19 cellular contexts compared by ENCODE assay signal in the genomic region with DNA sequence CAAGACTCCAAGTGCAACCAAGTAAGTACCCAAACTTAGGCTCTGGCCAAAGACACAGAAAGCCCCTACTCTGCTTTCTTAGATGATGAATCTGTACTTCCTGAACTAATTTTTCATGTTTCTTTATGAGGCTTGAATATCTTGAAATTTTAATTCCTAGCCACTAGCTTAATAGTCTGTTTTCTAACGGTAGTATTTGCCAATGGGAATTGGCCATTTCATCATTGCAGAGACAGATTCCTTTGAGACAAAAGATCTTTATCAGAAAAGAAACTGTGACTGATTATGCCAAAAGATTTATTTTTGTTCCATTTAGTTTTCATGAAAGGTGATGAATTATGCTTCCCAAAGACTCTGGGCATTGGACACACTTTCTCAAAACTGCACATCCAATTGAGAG. TPM values are rescaled to one million over a fixed set of nuclear protein-coding genes. Genes with fewer than 3 reads are reported as not detected.
DNase-seq lines count a peak whose midpoint lies in the region; ATAC-seq and TF ChIP-seq lines count a peak whose summit lies in the region.
"Had no signal": no experiment of that assay in that cellular context is flagged by ENCODE, and none has a peak within 500 bp of the region (broad histone marks: within the 10 kb centered on the region; RNA-seq: fewer than 3 reads in every experiment).

No MANE protein-coding gene starts in this region.

- H3K27me3 ChIP-seq in CD8-positive, alpha-beta T cell (ENCODE audit: insufficient read depth, low read length) = no peaks in the 10 kb centered on the region
- H3K27me3 ChIP-seq in naive thymus-derived CD4-positive, alpha-beta T cell (ENCODE audit: control insufficient read depth in 2 of 2, insufficient read depth in 2 of 2, low read length in 2 of 2) = no peaks in the 10 kb centered on the region
- H3K27me3 ChIP-seq in WERI-Rb-1 (ENCODE audit: insufficient read depth, low read depth, severe bottlenecking) = no peaks in the 10 kb centered on the region
- H3K27me3 ChIP-seq: SJSA1, testis had no signal

- H3K27ac Mint-ChIP-seq in activated CD8-positive, alpha-beta memory T cell treated with anti-CD3 and anti-CD28 coated beads, Interleukin-2, amount 10 ng/mL, durations not matched to agents 7 days and 5 days = peak overlapping the region; percentile 99
- peak overlapping the region; percentile 93 for H3K27ac Mint-ChIP-seq in CD8-positive, alpha-beta T cell
- H3K27ac Mint-ChIP-seq in activated T-helper 17 cell treated with anti-CD3 and anti-CD28 coated beads, Interleukin-2, amount 50 U/mL, for 72 hours = peak overlapping the region; percentile 99
- H3K27ac Mint-ChIP-seq in naive thymus-derived CD4-positive, alpha-beta T cell = peak overlapping the region; percentile 92 to 99 (median 94)

- H3K79me2 ChIP-seq in OCI-LY7 (ENCODE audit: insufficient read depth, low read depth, low read length) = peaks cover 2% of the 10 kb centered on the region; the same call in 1 of the 2 replicates

- peak overlapping the region; percentile 50 for H3K27ac ChIP-seq in CD8-positive, alpha-beta T cell (ENCODE audit: low read depth, low read length)
- H3K27ac ChIP-seq in naive thymus-derived CD4-positive, alpha-beta T cell (ENCODE audit: low read depth, low read length) = peak overlapping the region; percentile 90
- H3K27ac ChIP-seq in WERI-Rb-1 (no peak overlapping the region), OCI-LY7 (ENCODE audit: low read depth, low read length, poor library complexity, severe bottlenecking) (no peak overlapping the region)
- H3K27ac ChIP-seq: SJSA1, testis had no signal

- no peak overlapping the region for H3K4me2 ChIP-seq in OCI-LY7 (ENCODE audit: low read length)

- no peak for DNase-seq in activated CD8-positive, alpha-beta memory T cell treated with anti-CD3 and anti-CD28 coated beads, Interleukin-2, amount 10 ng/mL, durations not matched to agents 7 days and 5 days
- no peak for DNase-seq in activated CD8-positive, alpha-beta memory T cell treated with anti-CD3 and anti-CD28 coated beads, Interleukin-2, amount 50 U/mL, for 4 hours
- no peak for DNase-seq in CD8-positive, alpha-beta T cell
- DNase-seq in naive thymus-derived CD4-positive, alpha-beta T cell = no peak
- no peak for DNase-seq in WERI-Rb-1
- no peak for DNase-seq in HCEC 1CT
- no peak for DNase-seq in OCI-LY7 (ENCODE audit: low spot score)
- DNase-seq: activated effector memory CD4-positive, alpha-beta T cell treated with Interleukin-2 at 50 U/mL for 16 hours; DND-41; head of caudate nucleus; left ventricle myocardium superior; mucosa of descending colon; NCI-H1694; NCI-H748 treated with DMSO at 0.1 percent for 48 hours; PC-3; testis had no signal

- intact Hi-C loops in CD8-positive, alpha-beta T cell (cut with DNase I, micrococcal nuclease) = loop anchor here (1.0 to 5.0 kb wide), 4 partner anchors 9 to 818 kb away; no protein-coding TSS in a partner anchor
- intact Hi-C loops in naive thymus-derived CD4-positive, alpha-beta T cell (cut with micrococcal nuclease) = no loop called here
- intact Hi-C loops in OCI-LY7 (cut with micrococcal nuclease; ENCODE audit: unreplicated experiment) = no loop called here

- CTCF ChIA-PET in activated CD8-positive, alpha-beta memory T cell treated with anti-CD3 and anti-CD28 coated beads, Interleukin-2, amount 10 ng/mL, durations not matched to agents 7 days and 5 days (lab: Charles Lee) = interaction anchor here (1.3 to 6.8 kb wide), 7 partner anchors 8 to 49 kb away, joined by 3 to 48 read pairs (median 17); partner anchors contain the start of gene DAD1
- CTCF ChIA-PET in CD8-positive, alpha-beta T cell (lab: Charles Lee) = interaction anchor here (1.0 to 7.4 kb wide), 10 partner anchors 9 to 562 kb away, joined by 3 to 67 read pairs (median 9); no protein-coding TSS in a partner anchor
- CTCF ChIA-PET in naive thymus-derived CD4-positive, alpha-beta T cell (lab: Charles Lee) = interaction anchor here (1.0 to 3.9 kb wide), 3 partner anchors 8 to 15 kb away, joined by 3 to 26 read pairs (median 15); no protein-coding TSS in a partner anchor
- CTCF ChIA-PET in OCI-LY7 (lab: Charles Lee; ENCODE audit: unreplicated experiment) = no interaction called here

- H3K27me3 Mint-ChIP-seq in activated CD8-positive, alpha-beta memory T cell treated with anti-CD3 and anti-CD28 coated beads, Interleukin-2, amount 10 ng/mL, durations not matched to agents 7 days and 5 days = no peaks in the 10 kb centered on the region
- no peaks in the 10 kb centered on the region for H3K27me3 Mint-ChIP-seq in CD8-positive, alpha-beta T cell (ENCODE audit: low read depth)
- no peaks in the 10 kb centered on the region for H3K27me3 Mint-ChIP-seq in activated T-helper 17 cell treated with anti-CD3 and anti-CD28 coated beads, Interleukin-2, amount 50 U/mL, for 72 hours
- H3K27me3 Mint-ChIP-seq in naive thymus-derived CD4-positive, alpha-beta T cell = no peaks in the 10 kb centered on the region
- H3K27me3 Mint-ChIP-seq: IgD-negative memory B cell had no signal

- H3K9me2 ChIP-seq in OCI-LY7 (ENCODE audit: insufficient read depth, low read length) = no peaks in the 10 kb centered on the region

- H3K4me1 Mint-ChIP-seq in activated CD8-positive, alpha-beta memory T cell treated with anti-CD3 and anti-CD28 coated beads, Interleukin-2, amount 10 ng/mL, durations not matched to agents 7 days and 5 days = peaks cover 95% of the 10 kb centered on the region
- peaks cover 96% of the 10 kb centered on the region for H3K4me1 Mint-ChIP-seq in CD8-positive, alpha-beta T cell (ENCODE audit: low read depth)
- peaks cover 81% of the 10 kb centered on the region for H3K4me1 Mint-ChIP-seq in activated T-helper 17 cell treated with anti-CD3 and anti-CD28 coated beads, Interleukin-2, amount 50 U/mL, for 72 hours
- H3K4me1 Mint-ChIP-seq in naive thymus-derived CD4-positive, alpha-beta T cell = peaks cover 59 to 100% (median 95%) of the 10 kb centered on the region in 7 donors

- no peaks in the 10 kb centered on the region for H4K20me1 ChIP-seq in OCI-LY7 (ENCODE audit: insufficient read depth, low read length)

- H3K36me3 Mint-ChIP-seq in activated CD8-positive, alpha-beta memory T cell treated with anti-CD3 and anti-CD28 coated beads, Interleukin-2, amount 10 ng/mL, durations not matched to agents 7 days and 5 days = peaks cover 95% of the 10 kb centered on the region
- H3K36me3 Mint-ChIP-seq in CD8-positive, alpha-beta T cell = peaks cover 94% of the 10 kb centered on the region
- peaks cover 100% of the 10 kb centered on the region for H3K36me3 Mint-ChIP-seq in activated T-helper 17 cell treated with anti-CD3 and anti-CD28 coated beads, Interleukin-2, amount 50 U/mL, for 72 hours (ENCODE audit: low read depth)
- H3K36me3 Mint-ChIP-seq in naive thymus-derived CD4-positive, alpha-beta T cell = peaks cover 29 to 90% (median 84%) of the 10 kb centered on the region in 5 donors

- H3K4me3 ChIP-seq in CD8-positive, alpha-beta T cell (ENCODE audit: low read depth, low read length) = peak overlapping the region; percentile 38
- H3K4me3 ChIP-seq in naive thymus-derived CD4-positive, alpha-beta T cell (ENCODE audit: low read length) = peak overlapping the region; percentile 46
- H3K4me3 ChIP-seq in WERI-Rb-1 (ENCODE audit: low read depth, low read length) (no peak overlapping the region), OCI-LY7 (ENCODE audit: low read depth, low read length, poor library complexity, severe bottlenecking) (no peak overlapping the region)
- H3K4me3 ChIP-seq: mucosa of descending colon, SJSA1, testis had no signal

- no peaks in the 10 kb centered on the region for H3K9me3 ChIP-seq in CD8-positive, alpha-beta T cell (ENCODE audit: low read length)
- H3K9me3 ChIP-seq in naive thymus-derived CD4-positive, alpha-beta T cell (ENCODE audit: control insufficient read depth in 2 of 3, low read length in 3 of 3) = no peaks in the 10 kb centered on the region
- H3K9me3 ChIP-seq in WERI-Rb-1 (ENCODE audit: severe bottlenecking) = no peaks in the 10 kb centered on the region
- no peaks in the 10 kb centered on the region for H3K9me3 ChIP-seq in OCI-LY7 (ENCODE audit: low read length)
- H3K9me3 ChIP-seq: mucosa of descending colon, SJSA1, testis had no signal

- ATAC-seq in activated CD8-positive, alpha-beta memory T cell treated with anti-CD3 and anti-CD28 coated beads, Interleukin-2, amount 10 ng/mL, durations not matched to agents 7 days and 5 days = no peak
- ATAC-seq in CD8-positive, alpha-beta T cell = no peak
- no peak for ATAC-seq in activated T-helper 17 cell treated with anti-CD3 and anti-CD28 coated beads, Interleukin-2, amount 50 U/mL, for 72 hours (replicated peaks)
- ATAC-seq in naive thymus-derived CD4-positive, alpha-beta T cell = no peak
- ATAC-seq: left ventricle myocardium superior, mucosa of descending colon, PC-3 had no signal

- no TSS peak for BruUV-seq in OCI-LY7 (replicated peaks; lab: Mats Ljungman, UMichigan)

- H3K36me3 ChIP-seq in CD8-positive, alpha-beta T cell (ENCODE audit: insufficient read depth, low read length) = peaks cover 76% of the 10 kb centered on the region
- H3K36me3 ChIP-seq in naive thymus-derived CD4-positive, alpha-beta T cell (ENCODE audit: control insufficient read depth in 2 of 3, insufficient read depth in 3 of 3, low read length in 3 of 3) = peaks cover 20 to 72% (median 63%) of the 10 kb centered on the region in 3 experiments
- H3K36me3 ChIP-seq in WERI-Rb-1 (no peaks in the 10 kb centered on the region), OCI-LY7 (ENCODE audit: insufficient read depth, low read length) (peaks cover 40% of the 10 kb centered on the region)
- H3K36me3 ChIP-seq: SJSA1 had no signal

- no peak for TF ChIP-seq CTCF in CD8-positive, alpha-beta T cell (IDR thresholded peaks at IDR 0.05)
- no peak for TF ChIP-seq CTCF in WERI-Rb-1 (IDR thresholded peaks at IDR 0.05; ENCODE audit: low read depth, low read length)
- TF ChIP-seq CTCF in OCI-LY7 (conservative IDR thresholded peaks at IDR 0.05; ENCODE audit: low read length) = no peak

- H3K4me1 ChIP-seq in CD8-positive, alpha-beta T cell (ENCODE audit: insufficient read depth, low read length) = peaks cover 99% of the 10 kb centered on the region
- H3K4me1 ChIP-seq in naive thymus-derived CD4-positive, alpha-beta T cell (ENCODE audit: control insufficient read depth in 2 of 2, insufficient read depth in 2 of 2, low read length in 2 of 2) = peaks cover 96 to 99% of the 10 kb centered on the region in 2 donors
- H3K4me1 ChIP-seq in OCI-LY7 (ENCODE audit: insufficient read depth, low read length, poor library complexity, severe bottlenecking) = peaks cover 59% of the 10 kb centered on the region

- H3K9me3 Mint-ChIP-seq in activated CD8-positive, alpha-beta memory T cell treated with anti-CD3 and anti-CD28 coated beads, Interleukin-2, amount 10 ng/mL, durations not matched to agents 7 days and 5 days (ENCODE audit: low read depth) = no peaks in the 10 kb centered on the region
- no peaks in the 10 kb centered on the region for H3K9me3 Mint-ChIP-seq in CD8-positive, alpha-beta T cell
- H3K9me3 Mint-ChIP-seq in activated T-helper 17 cell treated with anti-CD3 and anti-CD28 coated beads, Interleukin-2, amount 50 U/mL, for 72 hours = no peaks in the 10 kb centered on the region
- peaks cover 0 to 3% (median 0%) of the 10 kb centered on the region in 11 donors for H3K9me3 Mint-ChIP-seq in naive thymus-derived CD4-positive, alpha-beta T cell
- H3K9me3 Mint-ChIP-seq: IgD-negative memory B cell had no signal

- H3K4me3 Mint-ChIP-seq in activated CD8-positive, alpha-beta memory T cell treated with anti-CD3 and anti-CD28 coated beads, Interleukin-2, amount 10 ng/mL, durations not matched to agents 7 days and 5 days = peak overlapping the region; percentile 73
- H3K4me3 Mint-ChIP-seq in CD8-positive, alpha-beta T cell = peak overlapping the region; percentile 76
- H3K4me3 Mint-ChIP-seq in activated T-helper 17 cell treated with anti-CD3 and anti-CD28 coated beads, Interleukin-2, amount 50 U/mL, for 72 hours = peak overlapping the region; percentile 88
- peak overlapping the region; percentile 79 to 93 (median 87) for H3K4me3 Mint-ChIP-seq in naive thymus-derived CD4-positive, alpha-beta T cell

- no peak overlapping the region for H2AFZ ChIP-seq in OCI-LY7 (ENCODE audit: low read length)

- POLR2A ChIA-PET in CD8-positive, alpha-beta T cell (lab: Charles Lee) = interaction anchor here (0.8 to 8.3 kb wide), 6 partner anchors 11 to 817 kb away, joined by 3 to 251 read pairs (median 14); no protein-coding TSS in a partner anchor
- POLR2A ChIA-PET in naive thymus-derived CD4-positive, alpha-beta T cell (lab: Charles Lee) = interaction anchor here (0.5 to 12.9 kb wide), 20 partner anchors 11 to 820 kb away, joined by 3 to 458 read pairs (median 3); no protein-coding TSS in a partner anchor
- POLR2A ChIA-PET in OCI-LY7 (lab: Charles Lee) = interaction anchor here (1.6 to 2.9 kb wide), 2 partner anchors 9 to 51 kb away, joined by 3 to 13 read pairs; no protein-coding TSS in a partner anchor

RNA-seq across cellular contexts. Expression of gene DAD1, which starts 48.7 kb away (rescaled TPM):
- 100 to 1,000 TPM; 115 to 185 TPM for total RNA-seq in activated CD8-positive, alpha-beta memory T cell treated with anti-CD3 and anti-CD28 coated beads, Interleukin-2, amount 10 ng/mL, durations not matched to agents 7 days and 5 days
- total RNA-seq in CD8-positive, alpha-beta T cell = 10 to 100 TPM; 27.2 to 35.6 TPM
- total RNA-seq in activated T-helper 17 cell treated with anti-CD3 and anti-CD28 coated beads, Interleukin-2, amount 50 U/mL, for 72 hours = 100 to 1,000 TPM; 218 to 229 TPM
- 100 to 1,000 TPM in 3 of 5 experiments, 10 to 100 TPM in 2; 68.8 to 157 (median 117) TPM for total RNA-seq in naive thymus-derived CD4-positive, alpha-beta T cell
- polyA plus RNA-seq in naive thymus-derived CD4-positive, alpha-beta T cell = 100 to 1,000 TPM; 766 to 777 TPM
- total RNA-seq in OCI-LY7 (2014; rRNA removed; shearing (Covaris generic)) = 88.6 and 154 TPM in 2 replicates
- 115 and 117 TPM in 2 replicates for total RNA-seq in OCI-LY7 (2022)

RNA-seq across cellular contexts. Expression of gene ABHD4, which starts 57.8 kb away (rescaled TPM):
- total RNA-seq in activated CD8-positive, alpha-beta memory T cell treated with anti-CD3 and anti-CD28 coated beads, Interleukin-2, amount 10 ng/mL, durations not matched to agents 7 days and 5 days = 10 to 100 TPM; 11.8 to 13.8 TPM
- total RNA-seq in CD8-positive, alpha-beta T cell = 1 to 10 TPM; 7.9 to 8.3 TPM
- 10 to 100 TPM; 11.2 to 31.0 TPM for total RNA-seq in activated T-helper 17 cell treated with anti-CD3 and anti-CD28 coated beads, Interleukin-2, amount 50 U/mL, for 72 hours
- 10 to 100 TPM; 10.5 to 16.3 (median 14.7) TPM for total RNA-seq in naive thymus-derived CD4-positive, alpha-beta T cell
- polyA plus RNA-seq in naive thymus-derived CD4-positive, alpha-beta T cell = 10 to 100 TPM in 1 of 2 donors, 1 to 10 TPM in 1; 6.7 to 10.1 TPM
- 5.6 and 6.6 TPM in 2 replicates for total RNA-seq in OCI-LY7 (2014; rRNA removed; shearing (Covaris generic))
- total RNA-seq in OCI-LY7 (2022) = 15.1 and 15.6 TPM in 2 replicates

Comparison
In these comparisons a context has a peak if more than half of its experiments do, and no peak if none do; other contexts are left out.
1. H3K27ac ChIP-seq: peak in CD8-positive, alpha-beta T cell (single experiment) and naive thymus-derived CD4-positive, alpha-beta T cell (single experiment); none in WERI-Rb-1 (single experiment) and OCI-LY7 (single experiment).
2. H3K4me3 ChIP-seq: peak in CD8-positive, alpha-beta T cell (single experiment) and naive thymus-derived CD4-positive, alpha-beta T cell (single experiment); none in WERI-Rb-1 (single experiment) and OCI-LY7 (single experiment).
3. intact Hi-C loops: an anchor here in CD8-positive, alpha-beta T cell (1.0 to 5.0 kb wide); none called in naive thymus-derived CD4-positive, alpha-beta T cell and OCI-LY7.
4. Peak in every context shown above with its lines, with median percentiles within 50 percentile points of each other: H3K27ac Mint-ChIP-seq and H3K4me3 Mint-ChIP-seq.